ENCODE assay signal across 9 cellular contexts in the genomic region with DNA sequence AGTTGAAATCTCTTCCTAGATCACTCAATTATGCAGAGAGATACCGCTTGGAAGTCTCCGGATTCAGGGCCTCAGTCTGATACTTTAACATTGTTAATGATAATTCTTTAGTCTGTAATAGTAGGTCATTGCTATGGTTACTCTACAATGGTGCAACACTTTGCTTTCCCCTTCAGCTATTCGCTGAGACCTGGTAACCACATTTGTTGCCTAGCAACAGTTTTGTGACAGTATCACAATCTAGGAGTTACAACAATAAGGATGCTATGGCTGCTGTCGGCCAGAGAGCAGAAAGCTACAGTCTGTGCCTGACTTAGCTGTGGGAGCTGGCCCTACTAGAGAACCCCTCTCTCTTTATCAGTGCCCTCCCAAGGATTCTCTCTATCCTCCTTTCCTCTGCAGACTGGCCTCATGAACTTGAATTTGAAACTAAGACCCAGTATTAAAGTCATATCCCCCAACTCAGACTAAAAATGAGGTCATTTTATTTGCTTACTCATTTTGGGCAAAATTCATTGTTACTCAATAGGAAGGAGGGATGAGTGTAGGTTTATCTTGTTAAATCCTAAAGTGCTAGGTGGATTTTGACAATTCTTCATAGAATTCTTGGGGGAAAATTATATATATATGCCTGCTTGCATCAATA. TPM values are rescaled to one million over a fixed set of nuclear protein-coding genes. Genes with fewer than 3 reads are reported as not detected.
A peak's percentile ranks its signal among the peaks of the same experiment; 100 is the strongest.
DNase-seq lines count a peak whose midpoint lies in the region; ATAC-seq and TF ChIP-seq lines count a peak whose summit lies in the region.
"Had no signal": no experiment of that assay in that cellular context is flagged by ENCODE, and none has a peak within 500 bp of the region (broad histone marks: within the 10 kb centered on the region; RNA-seq: fewer than 3 reads in every experiment).

No MANE protein-coding gene starts in this region.

- no peak overlapping the region for H3K27ac ChIP-seq in naive thymus-derived CD4-positive, alpha-beta T cell (ENCODE audit: low read depth, low read length)

- H3K27ac Mint-ChIP-seq in naive thymus-derived CD4-positive, alpha-beta T cell = peak overlapping the region in 5 of 9 donors; percentile 26 to 49 (median 30)
- H3K27ac Mint-ChIP-seq: activated naive CD8-positive, alpha-beta T cell treated with anti-CD3 and anti-CD28 coated beads, Interleukin-2, amount 10 ng/mL, durations not matched to agents 7 days and 5 days had no signal

- peaks cover 10 to 57% (median 13%) of the 10 kb centered on the region in 5 donors for H3K27me3 Mint-ChIP-seq in naive thymus-derived CD4-positive, alpha-beta T cell

- peak; percentile 80 for ATAC-seq in naive thymus-derived CD4-positive, alpha-beta T cell
- no peak for ATAC-seq in HG03439 (IDR thresholded peaks at IDR 0.05; ENCODE audit: unreplicated experiment)

- POLR2A ChIA-PET in naive thymus-derived CD4-positive, alpha-beta T cell (lab: Charles Lee) = no interaction called here

- H3K4me3 Mint-ChIP-seq in naive thymus-derived CD4-positive, alpha-beta T cell = peak overlapping the region; percentile 1 to 93 (median 60)

- peaks cover 7 to 14% of the 10 kb centered on the region in 2 donors for H3K4me1 ChIP-seq in naive thymus-derived CD4-positive, alpha-beta T cell (ENCODE audit: control insufficient read depth in 2 of 2, insufficient read depth in 2 of 2, low read length in 2 of 2)

- H3K4me1 Mint-ChIP-seq in naive thymus-derived CD4-positive, alpha-beta T cell = peaks cover 10 to 23% (median 21%) of the 10 kb centered on the region in 7 donors

- no peaks in the 10 kb centered on the region for H3K27me3 ChIP-seq in naive thymus-derived CD4-positive, alpha-beta T cell (ENCODE audit: control insufficient read depth in 2 of 2, insufficient read depth in 2 of 2, low read length in 2 of 2)

- no peak overlapping the region for H3K4me3 ChIP-seq in choroid plexus epithelial cell (ENCODE audit: low read depth, low read length)
- no peak overlapping the region for H3K4me3 ChIP-seq in naive thymus-derived CD4-positive, alpha-beta T cell (ENCODE audit: low read length)

- no peak for TF ChIP-seq CTCF in choroid plexus epithelial cell (conservative IDR thresholded peaks at IDR 0.05; ENCODE audit: low read depth, low read length)

- CTCF ChIA-PET in naive thymus-derived CD4-positive, alpha-beta T cell (lab: Charles Lee) = no interaction called here

- in situ Hi-C loops in ACHN (cut with HindIII; ENCODE audit: low pct_ligation_motif_present, low pct_unique_long_range_greater_than_20kb, low sequenced_read_pairs) = loop anchor here (25.0 kb wide), 1 partner anchor 190 kb away; no protein-coding TSS in a partner anchor

- H3K9me3 ChIP-seq in naive thymus-derived CD4-positive, alpha-beta T cell (ENCODE audit: control insufficient read depth in 2 of 3, low read length in 3 of 3) = no peaks in the 10 kb centered on the region

- intact Hi-C loops in naive thymus-derived CD4-positive, alpha-beta T cell (cut with micrococcal nuclease) = loop anchor here in 1 of 2 donors (2.0 kb wide), 1 partner anchor 14 kb away; no protein-coding TSS in a partner anchor

- H3K36me3 ChIP-seq in naive thymus-derived CD4-positive, alpha-beta T cell (ENCODE audit: control insufficient read depth in 2 of 3, insufficient read depth in 3 of 3, low read length in 3 of 3) = no peaks in the 10 kb centered on the region

- H3K9me3 Mint-ChIP-seq in naive thymus-derived CD4-positive, alpha-beta T cell = peaks cover 0 to 3% (median 0%) of the 10 kb centered on the region in 11 donors
- H3K9me3 Mint-ChIP-seq: activated naive CD8-positive, alpha-beta T cell treated with anti-CD3 and anti-CD28 coated beads, Interleukin-2, amount 10 ng/mL, durations not matched to agents 7 days and 5 days had no signal

- H3K36me3 Mint-ChIP-seq in naive thymus-derived CD4-positive, alpha-beta T cell = peaks cover 0 to 6% (median 0%) of the 10 kb centered on the region in 5 donors

- DNase-seq in CD1c-positive myeloid dendritic cell (ENCODE audit: extremely low spot score) (peak; percentile 59), HCEC 1CT (peak; percentile 55), OCI-M1 (lab: John Stamatoyannopoulos, UW) (peak; percentile 38), choroid plexus epithelial cell (ENCODE audit: low read depth) (peak; percentile 87), ACHN (no peak)
- DNase-seq in naive thymus-derived CD4-positive, alpha-beta T cell = peak in 7 of 9 donors; percentile 33 to 70 (median 56)
- no peak for DNase-seq in activated effector memory CD4-positive, alpha-beta T cell treated with Interleukin-2 at 50 U/mL for 16 hours
- DNase-seq: activated naive CD8-positive, alpha-beta T cell treated with anti-CD3 and anti-CD28 coated beads, Interleukin-2, amount 10 ng/mL, durations not matched to agents 7 days and 5 days had no signal

RNA-seq across cellular contexts. Expression of a gene that starts 39.3 kb away (rescaled TPM):
- not detected for total RNA-seq in naive thymus-derived CD4-positive, alpha-beta T cell
- polyA plus RNA-seq in naive thymus-derived CD4-positive, alpha-beta T cell = not detected
- total RNA-seq: activated naive CD8-positive, alpha-beta T cell treated with anti-CD3 and anti-CD28 coated beads, Interleukin-2, amount 10 ng/mL, durations not matched to agents 7 days and 5 days had no signal

RNA-seq across cellular contexts. Expression of a gene that starts 41.3 kb away (rescaled TPM):
- total RNA-seq in naive thymus-derived CD4-positive, alpha-beta T cell = not detected
- polyA plus RNA-seq in naive thymus-derived CD4-positive, alpha-beta T cell = not detected
- total RNA-seq: activated naive CD8-positive, alpha-beta T cell treated with anti-CD3 and anti-CD28 coated beads, Interleukin-2, amount 10 ng/mL, durations not matched to agents 7 days and 5 days had no signal

Comparison
In these comparisons a context has a peak if more than half of its experiments do, and no peak if none do; other contexts are left out.
1. DNase-seq: peak in CD1c-positive myeloid dendritic cell (single experiment), HCEC 1CT (single experiment), OCI-M1 (single experiment), choroid plexus epithelial cell (single experiment) and naive thymus-derived CD4-positive, alpha-beta T cell (7 of 9); none in ACHN (single experiment) and activated effector memory CD4-positive, alpha-beta T cell treated with Interleukin-2 at 50 U/mL for 16 hours (single experiment).